2 cellular contexts compared by ENCODE assay signal in genomic region chr2:144404621-144405312, GRCh38.
TF ChIP-seq lines count a peak whose summit lies in the region.

No MANE protein-coding gene starts in this region.

TF ChIP-seq in IMR-90, 13 proteins besides CTCF, POLR2A, EP300 and RAD21 (continued from another document):
- TF ChIP-seq MXI1 (IDR thresholded peaks at IDR 0.05; ENCODE audit: borderline replicate concordance, low read depth, low read length) (no peak), MAFK (IDR thresholded peaks at IDR 0.05; ENCODE audit: low read depth, low read length) (peak; percentile 53), ELK1 (IDR thresholded peaks at IDR 0.05; ENCODE audit: borderline replicate concordance, low read depth, low read length) (no peak)

TF ChIP-seq in K562, 482 proteins besides CTCF, POLR2A, EP300 and RAD21 (continued from another document):
- TF ChIP-seq C11orf30 (IDR thresholded peaks at IDR 0.05; ENCODE audit: low read depth) (peak; percentile 48; the same call in 1 of the 2 replicates), POLR2G (IDR thresholded peaks at IDR 0.05; ENCODE audit: low read depth, low read length) (no peak), ESRRA (IDR thresholded peaks at IDR 0.05; ENCODE audit: borderline replicate concordance, low read depth) (no peak), PATZ1 (CRISPR knock-in tag; IDR thresholded peaks at IDR 0.05; ENCODE audit: borderline replicate concordance) (no peak), GTF2B (IDR thresholded peaks at IDR 0.05; ENCODE audit: extremely low read depth, insufficient read length) (no peak), MAFG (tag; conservative IDR thresholded peaks at IDR 0.05) (0 out of 2 replicates have a peak, but pooled peaks have one; percentile 20), ILK (tag; IDR thresholded peaks at IDR 0.05; ENCODE audit: borderline replicate concordance, low read depth) (no peak), FOXA3 (CRISPR knock-in tag; conservative IDR thresholded peaks at IDR 0.05 in 1 of 2, IDR thresholded peaks at IDR 0.05 in 1 of 2) (no peak), MAFF (IDR thresholded peaks at IDR 0.05; ENCODE audit: low read length) (0 out of 2 replicates have a peak, but pooled peaks have one; percentile 20)
TF ChIP-seq in K562: peak in this region for 4.
